Comparison of ENCODE assay signal across 12 cellular contexts in the genomic region with DNA sequence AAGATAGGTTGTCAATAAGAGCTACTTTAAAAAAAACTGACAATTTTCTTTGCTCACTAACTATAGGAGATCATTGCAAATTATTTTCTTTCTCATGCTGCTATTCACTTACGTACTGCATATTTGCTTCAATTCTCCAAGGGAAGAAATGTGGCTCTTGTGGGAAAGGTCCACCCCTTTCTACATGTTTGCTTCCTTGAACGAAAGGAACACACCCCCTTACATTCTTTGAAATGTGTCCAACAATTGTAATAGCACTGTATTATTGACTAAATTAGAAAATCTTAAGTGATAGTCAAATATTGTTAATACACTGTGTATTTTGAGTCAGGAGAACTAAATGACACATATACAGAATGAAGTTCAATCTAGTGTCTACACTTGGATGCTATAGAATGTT. TPM values are rescaled to one million over a fixed set of nuclear protein-coding genes. Genes with fewer than 3 reads are reported as not detected.
DNase-seq lines count a peak whose midpoint lies in the region; ATAC-seq and TF ChIP-seq lines count a peak whose summit lies in the region.
"Had no signal": no experiment of that assay in that cellular context is flagged by ENCODE, and none has a peak within 500 bp of the region (broad histone marks: within the 10 kb centered on the region; RNA-seq: fewer than 3 reads in every experiment).

No MANE protein-coding gene starts in this region.

- H3K27me3 ChIP-seq in subcutaneous abdominal adipose tissue (ENCODE audit: control insufficient read depth in 5 of 5, insufficient read depth in 4 of 5, low read length in 5 of 5), result no peaks in the 10 kb centered on the region

- in situ Hi-C loops in SK-MEL-5 (cut with HindIII; ENCODE audit: low pct_unique_long_range_greater_than_20kb, low sequenced_read_pairs), result no loop called here

- no peaks in the 10 kb centered on the region for H3K9me3 Mint-ChIP-seq in IgD-negative memory B cell
- H3K9me3 Mint-ChIP-seq: activated T-helper 17 cell treated with anti-CD3 and anti-CD28 coated beads, Interleukin-2, amount 50 U/mL, for 72 hours; T-helper 1 cell treated with Interleukin-12 subunit alpha and Interleukin-12 subunit beta and Interleukin-4 antibody, amounts not matched to agents 30 μg/mL and 1 μg/mL, for 36 hours had no signal

- H3K9me3 ChIP-seq in subcutaneous abdominal adipose tissue (ENCODE audit: control insufficient read depth in 5 of 5, low read length in 5 of 5), result no peaks in the 10 kb centered on the region

- TF ChIP-seq CTCF in fibroblast of villous mesenchyme (IDR thresholded peaks at IDR 0.05; ENCODE audit: insufficient read depth, low read depth, low read length), result no peak

- peaks cover 37 to 43% (median 38%) of the 10 kb centered on the region in 3 donors for H3K4me1 Mint-ChIP-seq in IgD-negative memory B cell

- H3K36me3 Mint-ChIP-seq in IgD-negative memory B cell, result peaks cover 4% of the 10 kb centered on the region

- peak overlapping the region in 2 of 3 donors; percentile 6 to 19 for H3K27ac Mint-ChIP-seq in IgD-negative memory B cell
- H3K27ac Mint-ChIP-seq: activated T-helper 17 cell treated with anti-CD3 and anti-CD28 coated beads, Interleukin-2, amount 50 U/mL, for 72 hours; T-helper 1 cell treated with Interleukin-12 subunit alpha and Interleukin-12 subunit beta and Interleukin-4 antibody, amounts not matched to agents 30 μg/mL and 1 μg/mL, for 36 hours had no signal

- DNase-seq in SK-MEL-5 (ENCODE audit: low read depth, low spot score) (peak; percentile 26), fibroblast of villous mesenchyme (ENCODE audit: low read depth) (peak; percentile 11)
- no peak for DNase-seq in stimulated activated naive CD4-positive, alpha-beta T cell (lab: John Stamatoyannopoulos, UW)
- no peak for DNase-seq in stimulated activated naive CD4-positive, alpha-beta T cell treated with Interleukin-2 at 50 U/mL for 16 hours (lab: John Stamatoyannopoulos, UW)
- DNase-seq: activated CD4-positive, alpha-beta T cell treated with anti-CD3 and anti-CD28 coated beads, Interleukin-2, amount 50 U/mL, for 1 hour; NCI-H1105 treated with DMSO at 0.1 percent for 48 hours; stimulated activated CD4-positive, alpha-beta T cell treated with anti-CD3 and anti-CD28 coated beads, Interleukin-1b, Interleukin-23, amount 100 ng/mL, for 48 hours had no signal

- no peaks in the 10 kb centered on the region for H3K27me3 Mint-ChIP-seq in IgD-negative memory B cell

- H3K36me3 ChIP-seq in subcutaneous abdominal adipose tissue (ENCODE audit: control insufficient read depth in 5 of 5, insufficient read depth in 5 of 5, low read length in 5 of 5), result no peaks in the 10 kb centered on the region

- peak overlapping the region; percentile 38 to 74 (median 68) for H3K4me3 Mint-ChIP-seq in IgD-negative memory B cell
- H3K4me3 Mint-ChIP-seq: activated T-helper 17 cell treated with anti-CD3 and anti-CD28 coated beads, Interleukin-2, amount 50 U/mL, for 72 hours; T-helper 1 cell treated with Interleukin-12 subunit alpha and Interleukin-12 subunit beta and Interleukin-4 antibody, amounts not matched to agents 30 μg/mL and 1 μg/mL, for 36 hours had no signal

- no peak for ATAC-seq in HG03159 (IDR thresholded peaks at IDR 0.05; ENCODE audit: unreplicated experiment)
- ATAC-seq: activated T-helper 17 cell treated with anti-CD3 and anti-CD28 coated beads, Interleukin-2, amount 50 U/mL, for 72 hours had no signal

- H3K27ac ChIP-seq in subcutaneous abdominal adipose tissue (ENCODE audit: low read depth, low read length), result peak overlapping the region; percentile 53

- H3K4me1 ChIP-seq in subcutaneous abdominal adipose tissue (ENCODE audit: control insufficient read depth in 5 of 5, insufficient read depth in 5 of 5, low read length in 5 of 5), result peaks cover 0 to 46% (median 18%) of the 10 kb centered on the region in 5 donors

- H3K9ac ChIP-seq in subcutaneous abdominal adipose tissue (ENCODE audit: low read length in 5 of 5), result no peak overlapping the region

- H3K4me3 ChIP-seq in fibroblast of villous mesenchyme (ENCODE audit: low read depth, low read length) (no peak overlapping the region), subcutaneous abdominal adipose tissue (ENCODE audit: low read depth in 1 of 5, low read length in 5 of 5) (peak overlapping the region in 3 of 5 donors; percentile 7 to 50 (median 34))

RNA-seq across cellular contexts. Expression of gene MEF2C, which starts 5.2 kb away (rescaled TPM):
- polyA plus RNA-seq in IgD-negative memory B cell, result 238 TPM
- total RNA-seq in SK-MEL-5 (2014; rRNA removed; shearing (Covaris generic)), result 34.2 and 35.1 TPM in 2 replicates
- 18.1 and 18.3 TPM in 2 replicates for polyA plus RNA-seq in SK-MEL-5 (2015; cell fraction: cytosol; rRNA removed)
- 12.2 and 16.3 TPM in 2 replicates for polyA plus RNA-seq in SK-MEL-5 (2015; cell fraction: nucleus; rRNA removed)
- 8.1 and 16.0 TPM in 2 replicates for total RNA-seq in fibroblast of villous mesenchyme

Comparison
In these comparisons a context has a peak if more than half of its experiments do, and no peak if none do; other contexts are left out.
1. DNase-seq: peak in SK-MEL-5 (single experiment) and fibroblast of villous mesenchyme (single experiment); none in stimulated activated naive CD4-positive, alpha-beta T cell (0 of 6) and stimulated activated naive CD4-positive, alpha-beta T cell treated with Interleukin-2 at 50 U/mL for 16 hours (single experiment).